ENCODE assay signal across 2 cellular contexts in the genomic region with DNA sequence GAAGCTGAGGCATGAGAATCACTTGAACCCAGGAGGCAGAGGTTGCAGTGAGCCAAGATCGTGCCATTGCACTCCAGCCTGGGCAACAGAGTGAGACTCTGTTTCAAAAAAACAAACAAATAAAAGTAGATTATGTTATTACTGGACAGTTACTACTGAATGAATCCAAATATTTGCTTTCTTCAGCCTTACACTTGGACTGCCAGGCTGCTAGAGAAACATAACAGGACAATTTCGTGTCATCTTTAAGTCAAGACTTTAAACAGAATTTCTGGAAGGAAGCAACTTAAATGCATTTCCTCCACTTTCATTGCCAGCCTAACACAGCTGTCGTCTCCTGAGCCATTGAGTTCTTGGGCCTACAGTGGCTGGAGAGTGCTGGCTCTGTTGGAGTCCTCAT.
"Had no signal": no experiment of that assay in that cellular context is flagged by ENCODE, and none has a peak within 500 bp of the region (broad histone marks: within the 10 kb centered on the region; RNA-seq: fewer than 3 reads in every experiment).

No MANE protein-coding gene starts in this region.

- DNase-seq: GF-D8 had no signal

- ATAC-seq: GM12878 had no signal

- H3K4me3 ChIP-seq: GM12878 had no signal
